In genomic region chr9:7967851-7968250, GRCh38 we compare ENCODE assay signal across 23 cellular contexts.
A peak's percentile ranks its signal among the peaks of the same experiment; 100 is the strongest.
DNase-seq lines count a peak whose midpoint lies in the region; ATAC-seq, FAIRE-seq and TF ChIP-seq lines count a peak whose summit lies in the region.
"Had no signal": no experiment of that assay in that cellular context is flagged by ENCODE, and none has a peak within 500 bp of the region (broad histone marks: within the 10 kb centered on the region; RNA-seq: fewer than 3 reads in every experiment).

No MANE protein-coding gene starts in this region.

- no peak overlapping the region for H3K27ac ChIP-seq in foreskin keratinocyte
- H3K27ac ChIP-seq: gastrocnemius medialis, parathyroid adenoma, uterus, VCaP had no signal

- ATAC-seq in foreskin keratinocyte (peak; percentile 32), SK-N-SH treated with all-trans-retinoic acid at 6 μM for 48 hours (no peak), GM19351 (IDR thresholded peaks at IDR 0.05; ENCODE audit: unreplicated experiment) (no peak)
- no peak for ATAC-seq in naive thymus-derived CD8-positive, alpha-beta T cell
- ATAC-seq: gastrocnemius medialis, HepG2 had no signal

- H3K27me3 ChIP-seq in Caco-2 (replicated peaks; ENCODE audit: control insufficient read depth, insufficient read depth, low read length), result no peaks in the 10 kb centered on the region
- no peaks in the 10 kb centered on the region for H3K27me3 ChIP-seq in foreskin keratinocyte
- H3K27me3 ChIP-seq: gastrocnemius medialis, uterus had no signal

- no peak for FAIRE-seq in D721Med (lab: Jason Lieb, UNC)
- FAIRE-seq: GM12892, HepG2 had no signal

- BruUV-seq in Caco-2 (replicated peaks; lab: Mats Ljungman, UMichigan), result no TSS peak

- peaks cover 9% of the 10 kb centered on the region for H3K9me3 Mint-ChIP-seq in Caco-2 (ENCODE audit: unreplicated experiment)
- H3K9me3 Mint-ChIP-seq in naive thymus-derived CD8-positive, alpha-beta T cell, result peaks cover 0 to 1% (median 0%) of the 10 kb centered on the region in 9 donors
- H3K9me3 Mint-ChIP-seq: immature natural killer cell had no signal

- H3K4me3 Mint-ChIP-seq in Caco-2 (ENCODE audit: unreplicated experiment), result no peak overlapping the region
- H3K4me3 Mint-ChIP-seq in naive thymus-derived CD8-positive, alpha-beta T cell, result peak overlapping the region in 1 of 10 donors; percentile 37
- H3K4me3 Mint-ChIP-seq: immature natural killer cell; naive thymus-derived CD4-positive, alpha-beta T cell; T-helper 17 cell had no signal

- POLR2A ChIA-PET in Caco-2 (lab: Charles Lee), result no interaction called here
- POLR2A ChIA-PET in naive thymus-derived CD8-positive, alpha-beta T cell (lab: Charles Lee), result interaction anchor here (1.0 to 1.6 kb wide), 3 partner anchors 10 to 341 kb away, joined by 3 read pairs; no protein-coding TSS in a partner anchor

- no peaks in the 10 kb centered on the region; the same call in 1 of the 2 replicates for H3K9me3 ChIP-seq in Caco-2
- H3K9me3 ChIP-seq: gastrocnemius medialis, uterus had no signal

- CTCF ChIA-PET in Caco-2 (lab: Charles Lee), result no interaction called here

- no peaks in the 10 kb centered on the region for H3K36me3 ChIP-seq in Caco-2 (ENCODE audit: control insufficient read depth, insufficient read depth, low read length)
- H3K36me3 ChIP-seq: gastrocnemius medialis, uterus had no signal

- H3K4me1 ChIP-seq in Caco-2 (peaks cover 21% of the 10 kb centered on the region), foreskin keratinocyte (no peaks in the 10 kb centered on the region)
- H3K4me1 ChIP-seq: gastrocnemius medialis, parathyroid adenoma, uterus had no signal

- TF ChIP-seq CTCF in Caco-2 (IDR thresholded peaks at IDR 0.05; ENCODE audit: insufficient read depth in 1 of 2, low read depth in 1 of 2, low read length in 1 of 2, severe bottlenecking in 1 of 2, unreplicated experiment in 1 of 2), result no peak
- no peak for TF ChIP-seq CTCF in LNCaP clone FGC (IDR thresholded peaks at IDR 0.05; ENCODE audit: control insufficient read depth, extremely low read depth, insufficient read depth)
- TF ChIP-seq CTCF in foreskin keratinocyte (conservative IDR thresholded peaks at IDR 0.05), result no peak
- no peak for TF ChIP-seq CTCF in D721Med (IDR thresholded peaks at IDR 0.05; ENCODE audit: insufficient read depth, missing control alignments)

- peak; percentile 58 to 66 for DNase-seq in Caco-2
- DNase-seq in LNCaP clone FGC (ENCODE audit: low read depth), result peak; percentile 14
- peak; percentile 1 to 30 for DNase-seq in foreskin keratinocyte
- no peak for DNase-seq in naive thymus-derived CD8-positive, alpha-beta T cell
- DNase-seq in D721Med (ENCODE audit: insufficient read length, low spot score), result no peak
- no peak for DNase-seq in NCI-H524 treated with DMSO at 0.1 percent for 48 hours (lab: John Stamatoyannopoulos, UW)
- DNase-seq: activated CD8-positive, alpha-beta memory T cell treated with anti-CD3 and anti-CD28 coated beads for 24 hours; dermis blood vessel endothelial cell; gastrocnemius medialis; immature natural killer cell; MM.1S; NCI-H1930; SIG-M5; stimulated activated CD4-positive, alpha-beta T cell treated with anti-CD3 and anti-CD28 coated beads, Interleukin-2, amount 100 ng/mL, for 24 hours; T-helper 17 cell; uterus had no signal

- H3K27me3 Mint-ChIP-seq in Caco-2 (ENCODE audit: insufficient read depth, unreplicated experiment), result no peaks in the 10 kb centered on the region
- H3K27me3 Mint-ChIP-seq in naive thymus-derived CD8-positive, alpha-beta T cell, result no peaks in the 10 kb centered on the region

- H3K4me1 Mint-ChIP-seq in Caco-2 (ENCODE audit: low read depth, unreplicated experiment), result peaks cover 6% of the 10 kb centered on the region
- H3K4me1 Mint-ChIP-seq in naive thymus-derived CD8-positive, alpha-beta T cell, result peaks cover 11 to 26% (median 18%) of the 10 kb centered on the region in 4 donors

- H3K4me3 ChIP-seq in Caco-2 (ENCODE audit: low read depth, low read length), result no peak overlapping the region
- no peak overlapping the region for H3K4me3 ChIP-seq in LNCaP clone FGC (ENCODE audit: low read depth, low read length)
- H3K4me3 ChIP-seq: gastrocnemius medialis, uterus had no signal

- intact Hi-C loops in Caco-2 (cut with micrococcal nuclease; ENCODE audit: unreplicated experiment), result loop anchor here (5.0 kb wide), 1 partner anchor 66 kb away; no protein-coding TSS in a partner anchor

- peak overlapping the region; percentile 76 for H3K27ac Mint-ChIP-seq in Caco-2 (ENCODE audit: unreplicated experiment)
- peak overlapping the region in 6 of 10 donors; percentile 19 to 81 (median 73) for H3K27ac Mint-ChIP-seq in naive thymus-derived CD8-positive, alpha-beta T cell
- H3K27ac Mint-ChIP-seq: T-helper 17 cell had no signal

- peaks cover 4% of the 10 kb centered on the region for H3K36me3 Mint-ChIP-seq in Caco-2 (ENCODE audit: insufficient read depth, unreplicated experiment)
- H3K36me3 Mint-ChIP-seq in naive thymus-derived CD8-positive, alpha-beta T cell, result no peaks in the 10 kb centered on the region

TF ChIP-seq in SK-N-SH treated with all-trans-retinoic acid at 6 μM for 48 hours, 23 proteins besides CTCF, POLR2A, EP300 and RAD21:
- no peak for TF ChIP-seq ISL1 (CRISPR knock-in tag; IDR thresholded peaks at IDR 0.05)
- TF ChIP-seq ZNF565 (CRISPR knock-in tag; conservative IDR thresholded peaks at IDR 0.05; ENCODE audit: low read depth), result no peak
- no peak for TF ChIP-seq ZFP3 (CRISPR knock-in tag; IDR thresholded peaks at IDR 0.05)
- TF ChIP-seq CREB5 (CRISPR knock-in tag; IDR thresholded peaks at IDR 0.05; ENCODE audit: low read depth), result no peak
- no peak for TF ChIP-seq CSRNP3 (CRISPR knock-in tag; IDR thresholded peaks at IDR 0.05)
- no peak for TF ChIP-seq ZNF8 (CRISPR knock-in tag; IDR thresholded peaks at IDR 0.05)
- TF ChIP-seq ESRRG (CRISPR knock-in tag; IDR thresholded peaks at IDR 0.05), result no peak
- TF ChIP-seq POU6F1 (CRISPR knock-in tag; IDR thresholded peaks at IDR 0.05; ENCODE audit: borderline replicate concordance, low read depth), result no peak
- no peak for TF ChIP-seq OSR1 (CRISPR knock-in tag; IDR thresholded peaks at IDR 0.05)
- no peak for TF ChIP-seq GLIS3 (CRISPR knock-in tag; IDR thresholded peaks at IDR 0.05)
- no peak for TF ChIP-seq PPARA (CRISPR knock-in tag; IDR thresholded peaks at IDR 0.05; ENCODE audit: borderline replicate concordance)
- TF ChIP-seq ZC3H10 (CRISPR knock-in tag; IDR thresholded peaks at IDR 0.05), result no peak
- TF ChIP-seq TCF4 (CRISPR knock-in tag; IDR thresholded peaks at IDR 0.05; ENCODE audit: borderline replicate concordance), result no peak

Comparison
In these comparisons a context has a peak if more than half of its experiments do, and no peak if none do; other contexts are left out.
1. DNase-seq: peak in Caco-2 (2 of 2), LNCaP clone FGC (single experiment) and foreskin keratinocyte (2 of 2); none in naive thymus-derived CD8-positive, alpha-beta T cell (0 of 10), D721Med (single experiment) and NCI-H524 treated with DMSO at 0.1 percent for 48 hours (single experiment).